In the genomic region with DNA sequence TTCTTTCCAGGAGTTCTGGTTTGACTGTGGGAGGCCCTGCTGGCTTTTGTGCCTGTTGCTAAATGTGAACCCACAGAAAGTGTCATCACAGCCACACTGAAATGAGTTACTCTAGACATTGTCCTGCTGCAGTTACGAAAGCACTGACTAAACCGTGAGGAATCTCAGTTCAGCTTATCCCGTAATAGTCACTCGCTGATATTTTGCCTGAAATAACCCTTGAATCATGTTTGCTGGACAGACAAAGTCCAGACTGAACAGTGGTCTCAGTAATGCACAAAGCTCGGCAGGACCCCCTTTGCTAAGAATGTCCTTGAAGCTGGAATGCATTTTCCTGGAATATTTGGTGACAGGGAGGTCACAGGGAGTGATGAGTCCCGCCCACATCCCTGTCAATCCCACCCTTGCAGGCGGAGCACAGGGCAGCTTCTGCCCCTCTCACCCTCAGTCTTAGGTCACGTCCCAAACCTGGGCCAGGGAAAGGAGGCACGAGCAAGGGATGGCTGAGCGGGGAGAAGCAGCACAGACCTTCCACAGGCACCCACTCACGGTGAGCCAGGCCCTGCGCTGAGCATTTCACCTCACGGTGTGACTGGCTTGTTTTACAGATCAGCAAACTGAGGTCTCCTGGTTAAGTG, we compare ENCODE assay signal across 10 cellular contexts. TPM values are rescaled to one million over a fixed set of nuclear protein-coding genes. Genes with fewer than 3 reads are reported as not detected.
A peak's percentile ranks its signal among the peaks of the same experiment; 100 is the strongest.
DNase-seq lines count a peak whose midpoint lies in the region; ATAC-seq and TF ChIP-seq lines count a peak whose summit lies in the region.
"Had no signal": no experiment of that assay in that cellular context is flagged by ENCODE, and none has a peak within 500 bp of the region (broad histone marks: within the 10 kb centered on the region; RNA-seq: fewer than 3 reads in every experiment).

No MANE protein-coding gene starts in this region.

- no peak overlapping the region for H3K4me3 ChIP-seq in BJ (ENCODE audit: low read depth, low read length)
- H3K4me3 ChIP-seq in epithelial cell of proximal tubule (ENCODE audit: low read depth, low read length) = no peak overlapping the region

- DNase-seq in BJ (ENCODE audit: low read depth) (peak; percentile 70), RKO (ENCODE audit: low spot score) (peak; percentile 69), epithelial cell of proximal tubule (ENCODE audit: low read depth) (peak; percentile 59), omental fat pad (ENCODE audit: low spot score) (no peak), iPS-NIHi7 (ENCODE audit: extremely low spot score) (no peak), COLO668 (lab: John Stamatoyannopoulos, UW; ENCODE audit: unreplicated experiment) (no peak), NCI-H524 treated with DMSO at 0.1 percent for 48 hours (lab: John Stamatoyannopoulos, UW) (no peak)
- DNase-seq: endodermal cell, NCI-H774 had no signal

- peaks cover 19% of the 10 kb centered on the region for H3K36me3 ChIP-seq in BJ (ENCODE audit: control insufficient read depth, insufficient read depth, low read length)

- POLR2A ChIA-PET in BJ (lab: Charles Lee) = no interaction called here

- TF ChIP-seq CTCF in BJ (IDR thresholded peaks at IDR 0.05; ENCODE audit: insufficient read depth, low read depth, low read length) (no peak), epithelial cell of proximal tubule (conservative IDR thresholded peaks at IDR 0.05; ENCODE audit: low read depth, low read length) (no peak), omental fat pad (IDR thresholded peaks at IDR 0.05) (no peak)

- CTCF ChIA-PET in BJ (lab: Yijun Ruan, JAX) = interaction anchor here (1.0 to 7.1 kb wide), 2 partner anchors 42 to 185 kb away, joined by 4 to 81 read pairs; no protein-coding TSS in a partner anchor

- peak; percentile 60 for ATAC-seq in omental fat pad (ENCODE audit: low FRiP score)
- no peak for ATAC-seq in GM19455 (IDR thresholded peaks at IDR 0.05; ENCODE audit: unreplicated experiment)

- H3K27me3 ChIP-seq in BJ (ENCODE audit: control insufficient read depth, insufficient read depth, low read length) = no peaks in the 10 kb centered on the region

RNA-seq across cellular contexts. Expression of a gene that starts 53.4 kb away (rescaled TPM):
- polyA plus RNA-seq in BJ (2011; rRNA removed) = 53.3 and 57.6 TPM in 2 replicates
- polyA minus RNA-seq in BJ (2011; rRNA and poly(A)+ RNA removed) = 15.5 and 17.0 TPM in 2 replicates
- 35.3 and 51.9 TPM in 2 replicates for total RNA-seq in epithelial cell of proximal tubule
- 100 to 1,000 TPM in 1 of 4 donors, 10 to 100 TPM in 3; 54.6 to 117 (median 71.3) TPM for total RNA-seq in omental fat pad

Comparison
In these comparisons a context has a peak if more than half of its experiments do, and no peak if none do; other contexts are left out.
1. DNase-seq: peak in BJ (single experiment), RKO (single experiment) and epithelial cell of proximal tubule (single experiment); none in omental fat pad (single experiment), iPS-NIHi7 (single experiment), COLO668 (single experiment) and NCI-H524 treated with DMSO at 0.1 percent for 48 hours (single experiment).